8 cellular contexts compared by ENCODE assay signal in genomic region chr5:142587354-142587965, GRCh38.
DNase-seq lines count a peak whose midpoint lies in the region; ATAC-seq, FAIRE-seq and TF ChIP-seq lines count a peak whose summit lies in the region.

No MANE protein-coding gene starts in this region.

- H3K4me3 ChIP-seq in CD8-positive, alpha-beta T cell (ENCODE audit: low read depth, low read length), result no peak overlapping the region
- H3K4me3 ChIP-seq in RWPE2 (ENCODE audit: severe bottlenecking) (no peak overlapping the region), fibroblast of the aortic adventitia (ENCODE audit: low read depth, low read length) (no peak overlapping the region), transverse colon (no peak overlapping the region)

- no peak overlapping the region for H3K4me3 Mint-ChIP-seq in CD8-positive, alpha-beta T cell
- H3K4me3 Mint-ChIP-seq in activated T-helper 1 cell treated with anti-CD3 and anti-CD28 coated beads, Interleukin-12 subunit alpha, Interleukin-12 subunit beta, Interleukin-2, Interleukin-4 antibody, amounts not matched to agents 30 ng/mL and 10 ng/mL and 1 ng/mL, durations not matched to agents 14 hours and 24 hours and 36 hours, result no peak overlapping the region
- H3K4me3 Mint-ChIP-seq in mesothelial cell of epicardium, result no peak overlapping the region

- no peaks in the 10 kb centered on the region for H3K9me3 Mint-ChIP-seq in CD8-positive, alpha-beta T cell
- no peaks in the 10 kb centered on the region for H3K9me3 Mint-ChIP-seq in activated T-helper 1 cell treated with anti-CD3 and anti-CD28 coated beads, Interleukin-12 subunit alpha, Interleukin-12 subunit beta, Interleukin-2, Interleukin-4 antibody, amounts not matched to agents 30 ng/mL and 10 ng/mL and 1 ng/mL, durations not matched to agents 14 hours and 24 hours and 36 hours
- H3K9me3 Mint-ChIP-seq in mesothelial cell of epicardium, result no peaks in the 10 kb centered on the region

- TF ChIP-seq CTCF in CD8-positive, alpha-beta T cell (IDR thresholded peaks at IDR 0.05), result peak; percentile 35
- TF ChIP-seq CTCF in RWPE2 (IDR thresholded peaks at IDR 0.05; ENCODE audit: poor library complexity, severe bottlenecking), result peak; percentile 83
- TF ChIP-seq CTCF in fibroblast of the aortic adventitia (IDR thresholded peaks at IDR 0.05; ENCODE audit: insufficient read depth, low read length), result peak; percentile 61
- TF ChIP-seq CTCF in transverse colon (IDR thresholded peaks at IDR 0.05), result peak in 3 of 5 experiments; percentile 19 to 36 (median 20)
- TF ChIP-seq CTCF in mesothelial cell of epicardium (IDR thresholded peaks at IDR 0.05; ENCODE audit: unreplicated experiment), result no peak

- H3K4me1 ChIP-seq in CD8-positive, alpha-beta T cell (ENCODE audit: insufficient read depth, low read length), result no peaks in the 10 kb centered on the region
- no peaks in the 10 kb centered on the region for H3K4me1 ChIP-seq in RWPE2 (ENCODE audit: insufficient read depth, poor library complexity, severe bottlenecking)
- no peaks in the 10 kb centered on the region for H3K4me1 ChIP-seq in transverse colon

- no peak overlapping the region for H3K27ac ChIP-seq in CD8-positive, alpha-beta T cell (ENCODE audit: low read depth, low read length)
- H3K27ac ChIP-seq in RWPE2 (ENCODE audit: poor library complexity, severe bottlenecking) (no peak overlapping the region), transverse colon (no peak overlapping the region)

- WGBS in transverse colon (ENCODE audit: low coverage in 1 of 2), 2 donors, result 53 to 56% methylated on average over 6 of the region's 6 CpGs

- H3K36me3 ChIP-seq in CD8-positive, alpha-beta T cell (ENCODE audit: insufficient read depth, low read length), result no peaks in the 10 kb centered on the region
- H3K36me3 ChIP-seq in RWPE2 (ENCODE audit: low read depth) (no peaks in the 10 kb centered on the region), transverse colon (no peaks in the 10 kb centered on the region)

- DNase-seq in CD8-positive, alpha-beta T cell, result no peak
- DNase-seq in GM19239 (ENCODE audit: insufficient read length, low spot score) (no peak), RWPE2 (ENCODE audit: low spot score) (no peak), fibroblast of the aortic adventitia (ENCODE audit: low read depth) (peak; percentile 49), transverse colon (no peak), mesothelial cell of epicardium (ENCODE audit: low spot score in 2 of 2, unreplicated experiment in 2 of 2) (no peak), NCI-H2107 (lab: John Stamatoyannopoulos, UW) (no peak)
- no peak for DNase-seq in activated T-helper 1 cell treated with anti-CD3 and anti-CD28 coated beads, Interleukin-12 subunit alpha, Interleukin-12 subunit beta, Interleukin-2, Interleukin-4 antibody, amounts not matched to agents 30 ng/mL and 10 ng/mL and 1 ng/mL, durations not matched to agents 14 hours and 24 hours and 36 hours (ENCODE audit: low spot score)

- no peaks in the 10 kb centered on the region for H3K9me3 ChIP-seq in CD8-positive, alpha-beta T cell (ENCODE audit: low read length)
- H3K9me3 ChIP-seq in RWPE2 (ENCODE audit: severe bottlenecking) (no peaks in the 10 kb centered on the region), transverse colon (no peaks in the 10 kb centered on the region)

- FAIRE-seq in GM19239 (lab: Jason Lieb, UNC), result peak; percentile 67

- ATAC-seq in CD8-positive, alpha-beta T cell, result no peak
- ATAC-seq in RWPE2 (ENCODE audit: low read depth), result no peak

- H3K27ac Mint-ChIP-seq in CD8-positive, alpha-beta T cell, result no peak overlapping the region
- no peak overlapping the region for H3K27ac Mint-ChIP-seq in activated T-helper 1 cell treated with anti-CD3 and anti-CD28 coated beads, Interleukin-12 subunit alpha, Interleukin-12 subunit beta, Interleukin-2, Interleukin-4 antibody, amounts not matched to agents 30 ng/mL and 10 ng/mL and 1 ng/mL, durations not matched to agents 14 hours and 24 hours and 36 hours
- H3K27ac Mint-ChIP-seq in mesothelial cell of epicardium, result no peak overlapping the region

- peaks cover 31% of the 10 kb centered on the region for H3K27me3 Mint-ChIP-seq in CD8-positive, alpha-beta T cell (ENCODE audit: low read depth)
- H3K27me3 Mint-ChIP-seq in activated T-helper 1 cell treated with anti-CD3 and anti-CD28 coated beads, Interleukin-12 subunit alpha, Interleukin-12 subunit beta, Interleukin-2, Interleukin-4 antibody, amounts not matched to agents 30 ng/mL and 10 ng/mL and 1 ng/mL, durations not matched to agents 14 hours and 24 hours and 36 hours (ENCODE audit: insufficient read depth), result peaks cover 31% of the 10 kb centered on the region
- H3K27me3 Mint-ChIP-seq in mesothelial cell of epicardium (ENCODE audit: low read depth), result no peaks in the 10 kb centered on the region

- no peak for TF ChIP-seq EP300 in transverse colon (IDR thresholded peaks at IDR 0.05; ENCODE audit: low read depth)

- CTCF ChIA-PET in CD8-positive, alpha-beta T cell (lab: Charles Lee), result interaction anchor here (0.9 to 1.3 kb wide), 3 partner anchors 24 to 601 kb away, joined by 3 read pairs; no protein-coding TSS in a partner anchor

- no peaks in the 10 kb centered on the region for H3K36me3 Mint-ChIP-seq in CD8-positive, alpha-beta T cell
- H3K36me3 Mint-ChIP-seq in activated T-helper 1 cell treated with anti-CD3 and anti-CD28 coated beads, Interleukin-12 subunit alpha, Interleukin-12 subunit beta, Interleukin-2, Interleukin-4 antibody, amounts not matched to agents 30 ng/mL and 10 ng/mL and 1 ng/mL, durations not matched to agents 14 hours and 24 hours and 36 hours (ENCODE audit: low read depth), result no peaks in the 10 kb centered on the region
- H3K36me3 Mint-ChIP-seq in mesothelial cell of epicardium, result no peaks in the 10 kb centered on the region

- in situ Hi-C loops in transverse colon (cut with MboI; ENCODE audit: low pct_ligation_motif_present in 1 of 4, low pct_unique_long_range_greater_than_20kb in 1 of 4, low sequenced_read_pairs in 3 of 4), result no loop called here

- no peak for TF ChIP-seq POLR2A in transverse colon (IDR thresholded peaks at IDR 0.05)

- no peaks in the 10 kb centered on the region for H3K27me3 ChIP-seq in CD8-positive, alpha-beta T cell (ENCODE audit: insufficient read depth, low read length)
- H3K27me3 ChIP-seq in RWPE2 (ENCODE audit: insufficient read depth, poor library complexity, severe bottlenecking) (no peaks in the 10 kb centered on the region), transverse colon (peaks cover 7% of the 10 kb centered on the region)

- POLR2A ChIA-PET in CD8-positive, alpha-beta T cell (lab: Charles Lee), result no interaction called here

- intact Hi-C loops in CD8-positive, alpha-beta T cell (cut with DNase I, micrococcal nuclease), result no loop called here
- intact Hi-C loops in transverse colon (cut with DNase I; ENCODE audit: low total_unique reads), result no loop called here
- intact Hi-C loops in activated T-helper 1 cell treated with anti-CD3 and anti-CD28 coated beads, Interleukin-12 subunit alpha, Interleukin-12 subunit beta, Interleukin-2, Interleukin-4 antibody, amounts not matched to agents 30 ng/mL and 10 ng/mL and 1 ng/mL, durations not matched to agents 14 hours and 24 hours and 36 hours (cut with micrococcal nuclease), result loop anchor here (1.0 to 5.0 kb wide), 2 partner anchors 112 to 435 kb away; no protein-coding TSS in a partner anchor

- H3K4me1 Mint-ChIP-seq in CD8-positive, alpha-beta T cell (ENCODE audit: low read depth), result peaks cover 4% of the 10 kb centered on the region
- no peaks in the 10 kb centered on the region for H3K4me1 Mint-ChIP-seq in activated T-helper 1 cell treated with anti-CD3 and anti-CD28 coated beads, Interleukin-12 subunit alpha, Interleukin-12 subunit beta, Interleukin-2, Interleukin-4 antibody, amounts not matched to agents 30 ng/mL and 10 ng/mL and 1 ng/mL, durations not matched to agents 14 hours and 24 hours and 36 hours (ENCODE audit: low read depth)
- H3K4me1 Mint-ChIP-seq in mesothelial cell of epicardium, result peaks cover 4% of the 10 kb centered on the region
